Comparison of ENCODE assay signal across 20 cellular contexts in the genomic region with DNA sequence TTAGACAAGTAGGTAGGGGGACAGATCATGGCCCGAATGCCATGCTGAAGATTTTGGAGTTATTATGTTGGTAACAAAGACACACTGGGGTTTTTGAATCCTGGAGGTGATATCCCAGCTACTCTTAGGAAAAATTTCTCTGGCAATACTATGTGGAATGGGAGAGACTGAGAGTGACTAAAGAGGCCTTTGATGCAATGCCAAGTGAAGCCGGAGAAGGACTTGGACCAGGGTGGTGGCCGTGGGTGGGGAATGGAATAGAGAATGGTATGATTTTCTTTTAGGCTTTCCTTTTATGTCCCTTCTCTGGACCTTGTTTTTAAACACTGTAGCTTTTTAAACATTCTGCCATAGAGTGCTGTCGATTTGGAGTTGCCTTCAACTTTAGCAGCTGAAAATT.
"Had no signal": no experiment of that assay in that cellular context is flagged by ENCODE, and none has a peak within 500 bp of the region (broad histone marks: within the 10 kb centered on the region; RNA-seq: fewer than 3 reads in every experiment).

No MANE protein-coding gene starts in this region.

- H3K27me3 Mint-ChIP-seq: activated B cell treated with CpG ODN at 0.5 μM for 24 hours, memory B cell, type B pancreatic cell had no signal

- H3K9me3 Mint-ChIP-seq: activated B cell treated with CpG ODN at 0.5 μM for 24 hours; activated CD4-positive, alpha-beta T cell treated with anti-CD3 and anti-CD28 coated beads, Interleukin-2, amount 10 ng/mL, durations not matched to agents 7 days and 5 days; effector memory CD8-positive, alpha-beta T cell; memory B cell; natural killer cell; type B pancreatic cell had no signal

- H3K4me1 ChIP-seq: left lung had no signal

- H3K4me1 Mint-ChIP-seq: activated B cell treated with CpG ODN at 0.5 μM for 24 hours; activated CD4-positive, alpha-beta T cell treated with anti-CD3 and anti-CD28 coated beads, Interleukin-2, amount 10 ng/mL, durations not matched to agents 7 days and 5 days; memory B cell; natural killer cell had no signal

- H3K36me3 Mint-ChIP-seq: activated naive CD8-positive, alpha-beta T cell; memory B cell; natural killer cell had no signal

- H3K4me3 ChIP-seq: left lung had no signal

- H3K27ac ChIP-seq: epithelial cell of prostate, left lung, neutrophil had no signal

- H3K9me3 ChIP-seq: left lung, neutrophil had no signal

- ATAC-seq: effector memory CD8-positive, alpha-beta T cell; left lung; natural killer cell had no signal

- H3K36me3 ChIP-seq: left lung, neutrophil had no signal

- H3K4me3 Mint-ChIP-seq: activated B cell treated with CpG ODN at 0.5 μM for 24 hours; activated CD4-positive, alpha-beta T cell treated with anti-CD3 and anti-CD28 coated beads, Interleukin-2, amount 10 ng/mL, durations not matched to agents 7 days and 5 days; activated naive CD8-positive, alpha-beta T cell; effector memory CD8-positive, alpha-beta T cell; memory B cell; natural killer cell; type B pancreatic cell had no signal

- H3K27me3 ChIP-seq: left lung, neutrophil had no signal

- DNase-seq: activated B cell treated with CpG ODN at 0.5 μM for 24 hours; activated CD4-positive, alpha-beta T cell treated with anti-CD3 and anti-CD28 coated beads, Interleukin-2, amount 10 ng/mL, durations not matched to agents 7 days and 5 days; activated CD8-positive, alpha-beta memory T cell treated with anti-CD3 and anti-CD28 coated beads for 24 hours; activated gamma-delta T cell treated with Interleukin-2 at 50 U/mL for 16 hours; amygdala; dermis blood vessel endothelial cell; effector memory CD8-positive, alpha-beta T cell; hippocampal formation; kidney; left lung; natural killer cell; stimulated activated CD4-positive, alpha-beta T cell treated with anti-CD3 and anti-CD28 coated beads, Interleukin-15, amount 100 ng/mL, for 24 hours; stimulated activated CD4-positive, alpha-beta T cell treated with anti-CD3 and anti-CD28 coated beads, Interleukin-4, amount 100 ng/mL, for 1 hour; stimulated activated naive CD4-positive, alpha-beta T cell; SW 1271 had no signal

- H3K27ac Mint-ChIP-seq: activated B cell treated with CpG ODN at 0.5 μM for 24 hours; activated CD4-positive, alpha-beta T cell treated with anti-CD3 and anti-CD28 coated beads, Interleukin-2, amount 10 ng/mL, durations not matched to agents 7 days and 5 days; activated naive CD8-positive, alpha-beta T cell; effector memory CD8-positive, alpha-beta T cell; memory B cell; natural killer cell; type B pancreatic cell had no signal
